In genomic region chr6:156691018-156691417, GRCh38 we compare ENCODE assay signal across 12 cellular contexts.
DNase-seq lines count a peak whose midpoint lies in the region; ATAC-seq and TF ChIP-seq lines count a peak whose summit lies in the region.
"Had no signal": no experiment of that assay in that cellular context is flagged by ENCODE, and none has a peak within 500 bp of the region (broad histone marks: within the 10 kb centered on the region; RNA-seq: fewer than 3 reads in every experiment).

No MANE protein-coding gene starts in this region.

- peak; percentile 77 for DNase-seq in GM20000 (ENCODE audit: low spot score)
- peak; percentile 28 for DNase-seq in MV-4-11 (lab: John Stamatoyannopoulos, UW)
- DNase-seq in NCI-H1417 treated with DMSO at 0.1 percent for 48 hours (lab: John Stamatoyannopoulos, UW) = no peak
- DNase-seq in stimulated activated CD4-positive, alpha-beta T cell treated with anti-CD3 and anti-CD28 coated beads, Interleukin-2, amount 100 ng/mL, for 24 hours = no peak
- DNase-seq in transverse colon = no peak
- no peak for DNase-seq in effector memory CD4-positive, alpha-beta T cell
- DNase-seq: NCI-H774, uterus had no signal

- TF ChIP-seq EP300 in transverse colon (IDR thresholded peaks at IDR 0.05; ENCODE audit: low read depth) = no peak

- no peak overlapping the region for H3K27ac ChIP-seq in transverse colon
- no peak overlapping the region for H3K27ac ChIP-seq in effector memory CD4-positive, alpha-beta T cell (ENCODE audit: insufficient read depth, low read length, poor library complexity, severe bottlenecking)
- H3K27ac ChIP-seq: cardiac muscle cell, KMS-11, uterus had no signal

- no peak overlapping the region for H3K4me3 ChIP-seq in transverse colon
- no peak overlapping the region for H3K4me3 ChIP-seq in effector memory CD4-positive, alpha-beta T cell (ENCODE audit: insufficient read depth, low read depth, low read length, poor library complexity, severe bottlenecking)
- H3K4me3 ChIP-seq: cardiac muscle cell, uterus had no signal

- no peak for TF ChIP-seq POLR2A in transverse colon (IDR thresholded peaks at IDR 0.05)

- H3K36me3 ChIP-seq in transverse colon = no peaks in the 10 kb centered on the region
- no peaks in the 10 kb centered on the region for H3K36me3 ChIP-seq in effector memory CD4-positive, alpha-beta T cell (ENCODE audit: control insufficient read depth, insufficient read depth, low read length)
- H3K36me3 ChIP-seq: cardiac muscle cell, uterus had no signal

- WGBS in transverse colon (ENCODE audit: low coverage in 1 of 2), 2 donors = 83 to 90% methylated on average over 4 of the region's 4 CpGs

- intact Hi-C loops in transverse colon (cut with DNase I; ENCODE audit: low total_unique reads) = loop anchor here (10.0 kb wide), 1 partner anchor 126 kb away; no protein-coding TSS in a partner anchor

- TF ChIP-seq CTCF in GM20000 (IDR thresholded peaks at IDR 0.05; ENCODE audit: extremely low read depth, missing control alignments) (no peak), transverse colon (IDR thresholded peaks at IDR 0.05) (no peak)

- peaks cover 0 to 12% (median 7%) of the 10 kb centered on the region in 4 donors for H3K4me1 ChIP-seq in transverse colon
- H3K4me1 ChIP-seq in effector memory CD4-positive, alpha-beta T cell (ENCODE audit: control insufficient read depth, insufficient read depth, low read length, poor library complexity, severe bottlenecking) = no peaks in the 10 kb centered on the region
- H3K4me1 ChIP-seq: uterus had no signal

- no peaks in the 10 kb centered on the region for H3K27me3 ChIP-seq in transverse colon
- H3K27me3 ChIP-seq in effector memory CD4-positive, alpha-beta T cell (replicated peaks; ENCODE audit: control insufficient read depth, insufficient read depth, low read length, poor library complexity, severe bottlenecking) = no peaks in the 10 kb centered on the region
- H3K27me3 ChIP-seq: cardiac muscle cell, uterus had no signal

- no peaks in the 10 kb centered on the region for H3K9me3 ChIP-seq in transverse colon
- no peaks in the 10 kb centered on the region for H3K9me3 ChIP-seq in effector memory CD4-positive, alpha-beta T cell (ENCODE audit: control insufficient read depth, low read length)
- H3K9me3 ChIP-seq: uterus had no signal

- ATAC-seq in GM18517 (IDR thresholded peaks at IDR 0.05; ENCODE audit: unreplicated experiment) = peak; percentile 65
- ATAC-seq in HG03025 (IDR thresholded peaks at IDR 0.05; ENCODE audit: low FRiP score, unreplicated experiment) = peak; percentile 53

- in situ Hi-C loops in transverse colon (cut with MboI; ENCODE audit: low pct_ligation_motif_present in 1 of 4, low pct_unique_long_range_greater_than_20kb in 1 of 4, low sequenced_read_pairs in 3 of 4) = loop anchor here in 2 of 4 donors (5.0 to 25.0 kb wide), 2 partner anchors 81 to 321 kb away; no protein-coding TSS in a partner anchor

Comparison
In these comparisons a context has a peak if more than half of its experiments do, and no peak if none do; other contexts are left out.
1. DNase-seq: peak in GM20000 (single experiment) and MV-4-11 (single experiment); none in NCI-H1417 treated with DMSO at 0.1 percent for 48 hours (single experiment), stimulated activated CD4-positive, alpha-beta T cell treated with anti-CD3 and anti-CD28 coated beads, Interleukin-2, amount 100 ng/mL, for 24 hours (0 of 2), transverse colon (single experiment) and effector memory CD4-positive, alpha-beta T cell (0 of 3).